In genomic region chr16:69859105-69859969, GRCh38 we compare ENCODE assay signal across 8 cellular contexts.
DNase-seq lines count a peak whose midpoint lies in the region; ATAC-seq, FAIRE-seq and TF ChIP-seq lines count a peak whose summit lies in the region.

No MANE protein-coding gene starts in this region.

- H3K4me3 ChIP-seq in Caco-2 (ENCODE audit: low read depth, low read length) = no peak overlapping the region

- H3K9me3 Mint-ChIP-seq in Caco-2 (ENCODE audit: unreplicated experiment) = no peaks in the 10 kb centered on the region
- H3K9me3 Mint-ChIP-seq in T-helper 2 cell treated with Interferon-gamma antibody and Interleukin-4, amounts not matched to agents 5 μg/mL and 100 μg/mL, for 36 hours = no peaks in the 10 kb centered on the region

- POLR2A ChIA-PET in Caco-2 (lab: Charles Lee) = no interaction called here

- peak overlapping the region; percentile 65 for H3K4me3 Mint-ChIP-seq in Caco-2 (ENCODE audit: unreplicated experiment)
- no peak overlapping the region for H3K4me3 Mint-ChIP-seq in T-helper 2 cell treated with Interferon-gamma antibody and Interleukin-4, amounts not matched to agents 5 μg/mL and 100 μg/mL, for 36 hours

- FAIRE-seq in HTR-8/SVneo (lab: Jason Lieb, UNC) = peak; percentile 80

- DNase-seq in Caco-2 (peak; percentile 66 to 70), HTR-8/SVneo (ENCODE audit: insufficient read length, low spot score) (peak; percentile 66), cerebellar nuclear complex (lab: John Stamatoyannopoulos, UW) (peak; percentile 11 to 22), medulla oblongata (ENCODE audit: extremely low spot score) (peak; percentile 64), GDM1 (lab: John Stamatoyannopoulos, UW) (no peak)
- no peak for DNase-seq in T-helper 2 cell treated with Interferon-gamma antibody and Interleukin-4, amounts not matched to agents 5 μg/mL and 100 μg/mL, for 36 hours (ENCODE audit: low spot score)

- ATAC-seq in GM19397 (IDR thresholded peaks at IDR 0.05; ENCODE audit: unreplicated experiment) = no peak
- ATAC-seq in GM21717 (IDR thresholded peaks at IDR 0.05; ENCODE audit: unreplicated experiment) = no peak

- H3K36me3 ChIP-seq in Caco-2 (ENCODE audit: control insufficient read depth, insufficient read depth, low read length) = no peaks in the 10 kb centered on the region; the same call in none of the 2 replicates

- H3K27me3 ChIP-seq in Caco-2 (replicated peaks; ENCODE audit: control insufficient read depth, insufficient read depth, low read length) = no peaks in the 10 kb centered on the region

- peaks cover 12% of the 10 kb centered on the region for H3K4me1 ChIP-seq in Caco-2

- CTCF ChIA-PET in Caco-2 (lab: Charles Lee) = interaction anchor here (0.6 to 2.0 kb wide), 4 partner anchors 9 to 133 kb away, joined by 3 to 8 read pairs (median 4); partner anchors contain the start of gene NQO1

- no peaks in the 10 kb centered on the region for H3K27me3 Mint-ChIP-seq in Caco-2 (ENCODE audit: insufficient read depth, unreplicated experiment)
- H3K27me3 Mint-ChIP-seq in T-helper 2 cell treated with Interferon-gamma antibody and Interleukin-4, amounts not matched to agents 5 μg/mL and 100 μg/mL, for 36 hours (ENCODE audit: low read depth) = no peaks in the 10 kb centered on the region

- H3K27ac Mint-ChIP-seq in Caco-2 (ENCODE audit: unreplicated experiment) = peak overlapping the region; percentile 86
- no peak overlapping the region for H3K27ac Mint-ChIP-seq in T-helper 2 cell treated with Interferon-gamma antibody and Interleukin-4, amounts not matched to agents 5 μg/mL and 100 μg/mL, for 36 hours

- peaks cover 12% of the 10 kb centered on the region for H3K36me3 Mint-ChIP-seq in Caco-2 (ENCODE audit: insufficient read depth, unreplicated experiment)
- H3K36me3 Mint-ChIP-seq in T-helper 2 cell treated with Interferon-gamma antibody and Interleukin-4, amounts not matched to agents 5 μg/mL and 100 μg/mL, for 36 hours (ENCODE audit: low read depth) = peaks cover 7% of the 10 kb centered on the region

- peak; percentile 52 to 59 for TF ChIP-seq CTCF in Caco-2 (IDR thresholded peaks at IDR 0.05; ENCODE audit: insufficient read depth in 1 of 2, low read depth in 1 of 2, low read length in 1 of 2, severe bottlenecking in 1 of 2, unreplicated experiment in 1 of 2)

- no peaks in the 10 kb centered on the region for H3K9me3 ChIP-seq in Caco-2

- H3K4me1 Mint-ChIP-seq in Caco-2 (ENCODE audit: low read depth, unreplicated experiment) = peaks cover 18% of the 10 kb centered on the region
- H3K4me1 Mint-ChIP-seq in T-helper 2 cell treated with Interferon-gamma antibody and Interleukin-4, amounts not matched to agents 5 μg/mL and 100 μg/mL, for 36 hours (ENCODE audit: low read depth) = peaks cover 2% of the 10 kb centered on the region

- intact Hi-C loops in Caco-2 (cut with micrococcal nuclease; ENCODE audit: unreplicated experiment) = loop anchor here (1.0 to 5.0 kb wide), 4 partner anchors 29 to 150 kb away; no protein-coding TSS in a partner anchor

- no TSS peak for BruUV-seq in Caco-2 (replicated peaks; lab: Mats Ljungman, UMichigan)

Comparison
In these comparisons a context has a peak if more than half of its experiments do, and no peak if none do; other contexts are left out.
1. DNase-seq: peak in Caco-2 (2 of 2), HTR-8/SVneo (single experiment), cerebellar nuclear complex (2 of 2) and medulla oblongata (single experiment); none in GDM1 (single experiment) and T-helper 2 cell treated with Interferon-gamma antibody and Interleukin-4, amounts not matched to agents 5 μg/mL and 100 μg/mL, for 36 hours (single experiment).